In genomic region chr3:39168156-39168780, GRCh38 we compare ENCODE assay signal across 17 cellular contexts. TPM values are rescaled to one million over a fixed set of nuclear protein-coding genes. Genes with fewer than 3 reads are reported as not detected.
DNase-seq lines count a peak whose midpoint lies in the region; ATAC-seq, FAIRE-seq and TF ChIP-seq lines count a peak whose summit lies in the region.
"Had no signal": no experiment of that assay in that cellular context is flagged by ENCODE, and none has a peak within 500 bp of the region (broad histone marks: within the 10 kb centered on the region; RNA-seq: fewer than 3 reads in every experiment).

No MANE protein-coding gene starts in this region.

- H3K4me2 ChIP-seq in A549 = no peak overlapping the region

- H3K4me1 ChIP-seq in A549 = peaks cover 25% of the 10 kb centered on the region; the same call in 2 of the 3 replicates
- H3K4me1 ChIP-seq in RWPE2 (ENCODE audit: insufficient read depth, poor library complexity, severe bottlenecking) = peaks cover 25% of the 10 kb centered on the region

- no peak for TF ChIP-seq RAD21 in A549 (conservative IDR thresholded peaks at IDR 0.05 in 1 of 2, IDR thresholded peaks at IDR 0.05 in 1 of 2)

- no peaks in the 10 kb centered on the region for H3K27me3 ChIP-seq in RWPE2 (ENCODE audit: insufficient read depth, poor library complexity, severe bottlenecking)

- H3K4me3 ChIP-seq in A549 (no peak overlapping the region), RWPE2 (ENCODE audit: severe bottlenecking) (no peak overlapping the region)

- ATAC-seq in A549 = no peak
- ATAC-seq in RWPE2 (ENCODE audit: low read depth) = no peak
- ATAC-seq in GM18870 (IDR thresholded peaks at IDR 0.05; ENCODE audit: unreplicated experiment) = no peak

- POLR2A ChIA-PET in A549 (lab: Yijun Ruan, JAX) = interaction anchor here (1.1 to 1.7 kb wide), 2 partner anchors 14 to 216 kb away, joined by 3 to 7 read pairs; no protein-coding TSS in a partner anchor

- in situ Hi-C loops in GM13976 (cut with MboI; ENCODE audit: low sequenced_read_pairs, unreplicated experiment) = no loop called here

- 80% methylated on average over 5 of the region's 5 CpGs for WGBS in A549 (ENCODE audit: missing lambda C conversion rate)

- no peak for TF ChIP-seq POLR2A in A549 (IDR thresholded peaks at IDR 0.05; ENCODE audit: low read length)

- H3K9me3 ChIP-seq in A549 = no peaks in the 10 kb centered on the region
- H3K9me3 ChIP-seq in RWPE2 (ENCODE audit: severe bottlenecking) = no peaks in the 10 kb centered on the region

- CTCF ChIA-PET in A549 (lab: Yijun Ruan, JAX) = interaction anchor here (1.0 to 4.2 kb wide), 5 partner anchors 9 to 120 kb away, joined by 3 to 29 read pairs (median 6); no protein-coding TSS in a partner anchor

- no peak for TF ChIP-seq EP300 in A549 (IDR thresholded peaks at IDR 0.05)

- H3K27ac ChIP-seq in A549 (peak overlapping the region; percentile 28 to 53; a peak in 3 of 6 replicates), RWPE2 (ENCODE audit: poor library complexity, severe bottlenecking) (peak overlapping the region; percentile 91)

- TF ChIP-seq CTCF in A549 (IDR thresholded peaks at IDR 0.05) = no peak
- no peak for TF ChIP-seq CTCF in RWPE2 (IDR thresholded peaks at IDR 0.05; ENCODE audit: poor library complexity, severe bottlenecking)
- no peak for TF ChIP-seq CTCF in GM13976 (IDR thresholded peaks at IDR 0.05; ENCODE audit: borderline replicate concordance, control extremely low read depth, extremely low read depth, insufficient read depth, missing control alignments)

- no peak for DNase-seq in A549 (ENCODE audit: low read depth in 1 of 2, low spot score in 1 of 2)
- no peak for DNase-seq in RWPE2 (ENCODE audit: low spot score)
- DNase-seq in foreskin melanocyte = peak; percentile 66
- peak; percentile 25 for DNase-seq in pons (ENCODE audit: low spot score)
- DNase-seq in GM13976 (ENCODE audit: low spot score) = no peak
- DNase-seq in NCI-H2171 treated with DMSO at 0.1 percent for 48 hours (lab: John Stamatoyannopoulos, UW) = no peak
- no peak for DNase-seq in NCI-H748 treated with DMSO at 0.1 percent for 48 hours (lab: John Stamatoyannopoulos, UW)
- DNase-seq: 8988T; CD4-positive, alpha-beta T cell; GF-D8; MM.1S; NCI-H1105; NCI-H1694 treated with DMSO at 0.1 percent for 48 hours; NCI-H446; NCI-H774; Right ventricle myocardium superior had no signal

- no peak for FAIRE-seq in A549 (lab: Jason Lieb, UNC)

- no peaks in the 10 kb centered on the region for H3K36me3 ChIP-seq in RWPE2 (ENCODE audit: low read depth)

TF ChIP-seq in A549, 52 proteins besides CTCF, POLR2A, EP300 and RAD21:
- TF ChIP-seq BCL3 (IDR thresholded peaks at IDR 0.05) (no peak), CBX2 (IDR thresholded peaks at IDR 0.05; ENCODE audit: borderline replicate concordance, low read depth) (no peak), TFCP2L1 (CRISPR knock-in tag; IDR thresholded peaks at IDR 0.05) (no peak)

RNA-seq across cellular contexts. Expression of gene CSRNP1, which starts 14.9 kb away (rescaled TPM):
- polyA plus RNA-seq in A549 (2011; rRNA removed) (15.5 and 15.6 TPM in 2 replicates), A549 (2017; fragmentation: RNase III; extraction: RNeasy Plus Mini Kit Qiagen cat#74134 plus additional on column Dnase treatment) (10.7 to 12.9 TPM (median 12.0 TPM) in 3 replicates)
- 15.8 and 22.0 TPM in 2 replicates for polyA plus RNA-seq in A549 (2012; cell fraction: cytosol; rRNA removed)
- polyA plus RNA-seq in A549 (2012; cell fraction: nucleus; rRNA removed) = 40.2 and 41.8 TPM in 2 replicates
- polyA minus RNA-seq in A549 (2011; rRNA and poly(A)+ RNA removed) = 36.0 and 40.0 TPM in 2 replicates

RNA-seq across cellular contexts. Expression of gene XIRP1, which starts 24.1 kb away (rescaled TPM):
- polyA plus RNA-seq in A549 (2011; rRNA removed) (not detected in 2 replicates), A549 (2017; fragmentation: RNase III; extraction: RNeasy Plus Mini Kit Qiagen cat#74134 plus additional on column Dnase treatment) (not detected in 3 replicates)
- not detected in 2 replicates for polyA plus RNA-seq in A549 (2012; cell fraction: cytosol; rRNA removed)
- not detected in 2 replicates for polyA plus RNA-seq in A549 (2012; cell fraction: nucleus; rRNA removed)
- not detected in 2 replicates for polyA minus RNA-seq in A549 (2011; rRNA and poly(A)+ RNA removed)

Comparison
In these comparisons a context has a peak if more than half of its experiments do, and no peak if none do; other contexts are left out.
1. DNase-seq: peak in foreskin melanocyte (single experiment) and pons (single experiment); none in A549 (0 of 2), RWPE2 (single experiment), GM13976 (single experiment), NCI-H2171 treated with DMSO at 0.1 percent for 48 hours (single experiment) and NCI-H748 treated with DMSO at 0.1 percent for 48 hours (single experiment).